ENCODE assay signal across 15 cellular contexts in the genomic region with DNA sequence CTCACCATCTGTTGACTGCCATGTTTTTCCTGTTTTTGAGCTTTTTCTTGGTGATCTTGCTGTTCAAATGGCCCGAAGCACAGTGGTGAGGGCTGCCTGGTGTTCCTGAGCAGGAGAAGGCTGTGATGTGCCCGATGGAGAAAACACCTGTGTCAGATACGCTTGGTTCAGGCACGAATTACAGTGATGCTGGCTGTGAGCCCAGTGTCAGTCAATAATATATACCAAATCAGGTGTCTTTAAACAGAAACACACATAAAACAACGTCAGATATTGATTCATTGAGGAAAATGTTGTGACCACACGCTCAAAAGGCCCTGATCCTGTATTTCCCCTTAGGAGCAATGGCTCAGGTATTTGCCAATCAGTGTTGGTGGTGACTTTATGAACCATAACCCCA.
DNase-seq lines count a peak whose midpoint lies in the region; ATAC-seq and TF ChIP-seq lines count a peak whose summit lies in the region.
"Had no signal": no experiment of that assay in that cellular context is flagged by ENCODE, and none has a peak within 500 bp of the region (broad histone marks: within the 10 kb centered on the region; RNA-seq: fewer than 3 reads in every experiment).

No MANE protein-coding gene starts in this region.

- peaks cover 0 to 2% of the 10 kb centered on the region in 2 donors for H3K9me3 ChIP-seq in neuronal stem cell (replicated peaks in 1 of 2; ENCODE audit: control insufficient read depth in 2 of 2, insufficient read depth in 1 of 2, low read depth in 1 of 2, low read length in 2 of 2)
- H3K9me3 ChIP-seq: A549, BE2C had no signal

- H3K4me3 Mint-ChIP-seq in Calu3 (ENCODE audit: low read depth, unreplicated experiment), result peak overlapping the region; percentile 6
- H3K4me3 Mint-ChIP-seq: CD8-positive, alpha-beta T cell; H9 had no signal

- H3K9me3 Mint-ChIP-seq in Calu3 (ENCODE audit: low read depth, unreplicated experiment), result peaks cover 3% of the 10 kb centered on the region
- H3K9me3 Mint-ChIP-seq: CD8-positive, alpha-beta T cell had no signal

- ATAC-seq in GM19452 (IDR thresholded peaks at IDR 0.05; ENCODE audit: unreplicated experiment), result no peak
- ATAC-seq: A549; CD8-positive, alpha-beta T cell had no signal

- H3K9ac ChIP-seq in neuronal stem cell (ENCODE audit: low read depth, low read length, poor library complexity), result no peak overlapping the region

- H4K8ac ChIP-seq in neuronal stem cell (ENCODE audit: low read depth, low read length), result no peak overlapping the region

- no peak overlapping the region for H3K23ac ChIP-seq in neuronal stem cell (ENCODE audit: low read depth, low read length, poor library complexity)

- H3K27ac ChIP-seq in neuronal stem cell (replicated peaks; ENCODE audit: low read length), result no peak overlapping the region
- H3K27ac ChIP-seq: A549, C4-2B had no signal

- no peaks in the 10 kb centered on the region for H3K4me1 ChIP-seq in neuronal stem cell (ENCODE audit: control insufficient read depth in 2 of 2, insufficient read depth in 1 of 2, low read depth in 1 of 2, low read length in 2 of 2)
- H3K4me1 ChIP-seq: A549, BE2C had no signal

- H2BK120ac ChIP-seq in neuronal stem cell (ENCODE audit: low read depth, low read length), result no peak overlapping the region

- H3K27me3 Mint-ChIP-seq in Calu3 (ENCODE audit: unreplicated experiment), result peaks cover 57% of the 10 kb centered on the region

- no CpG with 5 or more reads among the region's 6 CpGs for WGBS in neuronal stem cell (ENCODE audit: extremely low coverage in 2 of 2, insufficient read length in 2 of 2, insufficient replicate concordance in 1 of 2), 2 donors

- CTCF ChIA-PET in Calu3 (lab: Charles Lee), result no interaction called here

- no peak overlapping the region for H2BK12ac ChIP-seq in neuronal stem cell (ENCODE audit: low read length)

- no peak for TF ChIP-seq CTCF in Calu3 (IDR thresholded peaks at IDR 0.05; ENCODE audit: unreplicated experiment)

- BruUV-seq in Calu3 (replicated peaks; lab: Mats Ljungman, UMichigan), result no TSS peak

- H3K36me3 Mint-ChIP-seq in Calu3 (ENCODE audit: insufficient read depth, unreplicated experiment), result peaks cover 10% of the 10 kb centered on the region
- H3K36me3 Mint-ChIP-seq: CD8-positive, alpha-beta T cell had no signal

- no peak overlapping the region for H2BK5ac ChIP-seq in neuronal stem cell (ENCODE audit: low read length)

- DNase-seq in Calu3, result peak; percentile 78
- DNase-seq in DMS153 (lab: John Stamatoyannopoulos, UW), result peak; percentile 40
- peak; percentile 1 for DNase-seq in NCI-H146 treated with DMSO at 0.1 percent for 48 hours (lab: John Stamatoyannopoulos, UW; ENCODE audit: unreplicated experiment)
- no peak for DNase-seq in neuronal stem cell (ENCODE audit: low spot score)
- no peak for DNase-seq in SKM-1 (lab: John Stamatoyannopoulos, UW; ENCODE audit: unreplicated experiment)
- no peak for DNase-seq in HuH-7.5 (ENCODE audit: low spot score)
- DNase-seq: BE2C; CD8-positive, alpha-beta T cell; COR-L47; GOT3; H9 had no signal

- H3K27ac Mint-ChIP-seq in Calu3 (ENCODE audit: unreplicated experiment), result peak overlapping the region; percentile 60
- H3K27ac Mint-ChIP-seq: CD8-positive, alpha-beta T cell; H9 had no signal

- H3K14ac ChIP-seq in neuronal stem cell (ENCODE audit: low read length), result peak overlapping the region; percentile 72

- H3K4me3 ChIP-seq in neuronal stem cell (ENCODE audit: low read length in 2 of 2), result no peak overlapping the region
- H3K4me3 ChIP-seq: A549, K562 had no signal

- no peak overlapping the region for H2AFZ ChIP-seq in neuronal stem cell (ENCODE audit: low read length)

- H2AK5ac ChIP-seq in neuronal stem cell (ENCODE audit: low read depth, low read length), result no peak overlapping the region

- no peak overlapping the region for H4K91ac ChIP-seq in neuronal stem cell (ENCODE audit: low read depth, low read length, poor library complexity)

- peaks cover 29% of the 10 kb centered on the region for H3K4me1 Mint-ChIP-seq in Calu3 (ENCODE audit: low read depth, unreplicated experiment)
- H3K4me1 Mint-ChIP-seq: H9 had no signal

- no peaks in the 10 kb centered on the region for H3K79me1 ChIP-seq in neuronal stem cell (ENCODE audit: low read depth, low read length)

- H2BK15ac ChIP-seq in neuronal stem cell (ENCODE audit: low read length), result no peak overlapping the region

- no peaks in the 10 kb centered on the region for H3K36me3 ChIP-seq in neuronal stem cell (replicated peaks in 1 of 2; ENCODE audit: control insufficient read depth in 2 of 2, insufficient read depth in 2 of 2, low read length in 2 of 2)
- H3K36me3 ChIP-seq: BE2C had no signal

- H3K18ac ChIP-seq in neuronal stem cell (ENCODE audit: low read length), result no peak overlapping the region

- intact Hi-C loops in Calu3 (cut with micrococcal nuclease; ENCODE audit: unreplicated experiment), result no loop called here

- no peaks in the 10 kb centered on the region for H3K27me3 ChIP-seq in neuronal stem cell (ENCODE audit: control insufficient read depth in 3 of 3, insufficient read depth in 3 of 3, low read depth in 1 of 3, low read length in 3 of 3)
- H3K27me3 ChIP-seq: BE2C had no signal

- no peak overlapping the region for H3K4me2 ChIP-seq in neuronal stem cell (ENCODE audit: insufficient read depth, low read length, poor library complexity, severe bottlenecking)
- H3K4me2 ChIP-seq: A549 had no signal

- H3K4ac ChIP-seq in neuronal stem cell (ENCODE audit: low read length), result no peak overlapping the region

Comparison
In these comparisons a context has a peak if more than half of its experiments do, and no peak if none do; other contexts are left out.
1. DNase-seq: peak in Calu3 (single experiment), DMS153 (single experiment) and NCI-H146 treated with DMSO at 0.1 percent for 48 hours (single experiment); none in neuronal stem cell (single experiment), SKM-1 (single experiment) and HuH-7.5 (single experiment).